Comparison of ENCODE assay signal across 1 cellular context in genomic region chr4:64360664-64361398, GRCh38.
TF ChIP-seq lines count a peak whose summit lies in the region.

No MANE protein-coding gene starts in this region.

TF ChIP-seq in HepG2, 621 proteins besides CTCF, POLR2A, EP300 and RAD21 (continued from another document):
- TF ChIP-seq, protein P1, sequence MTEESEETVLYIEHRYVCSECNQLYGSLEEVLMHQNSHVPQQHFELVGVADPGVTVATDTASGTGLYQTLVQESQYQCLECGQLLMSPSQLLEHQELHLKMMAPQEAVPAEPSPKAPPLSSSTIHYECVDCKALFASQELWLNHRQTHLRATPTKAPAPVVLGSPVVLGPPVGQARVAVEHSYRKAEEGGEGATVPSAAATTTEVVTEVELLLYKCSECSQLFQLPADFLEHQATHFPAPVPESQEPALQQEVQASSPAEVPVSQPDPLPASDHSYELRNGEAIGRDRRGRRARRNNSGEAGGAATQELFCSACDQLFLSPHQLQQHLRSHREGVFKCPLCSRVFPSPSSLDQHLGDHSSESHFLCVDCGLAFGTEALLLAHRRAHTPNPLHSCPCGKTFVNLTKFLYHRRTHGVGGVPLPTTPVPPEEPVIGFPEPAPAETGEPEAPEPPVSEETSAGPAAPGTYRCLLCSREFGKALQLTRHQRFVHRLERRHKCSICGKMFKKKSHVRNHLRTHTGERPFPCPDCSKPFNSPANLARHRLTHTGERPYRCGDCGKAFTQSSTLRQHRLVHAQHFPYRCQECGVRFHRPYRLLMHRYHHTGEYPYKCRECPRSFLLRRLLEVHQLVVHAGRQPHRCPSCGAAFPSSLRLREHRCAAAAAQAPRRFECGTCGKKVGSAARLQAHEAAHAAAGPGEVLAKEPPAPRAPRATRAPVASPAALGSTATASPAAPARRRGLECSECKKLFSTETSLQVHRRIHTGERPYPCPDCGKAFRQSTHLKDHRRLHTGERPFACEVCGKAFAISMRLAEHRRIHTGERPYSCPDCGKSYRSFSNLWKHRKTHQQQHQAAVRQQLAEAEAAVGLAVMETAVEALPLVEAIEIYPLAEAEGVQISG (CRISPR knock-in tag; IDR thresholded peaks at IDR 0.05) = no peak
- no peak for TF ChIP-seq FOXP4 (CRISPR knock-in tag; IDR thresholded peaks at IDR 0.05)
- TF ChIP-seq DPF2 (CRISPR knock-in tag; IDR thresholded peaks at IDR 0.05; ENCODE audit: borderline replicate concordance, low read depth) = no peak
- no peak for TF ChIP-seq ZNF136 (CRISPR knock-in tag; IDR thresholded peaks at IDR 0.05; ENCODE audit: low read depth)
- TF ChIP-seq NCOR1 (IDR thresholded peaks at IDR 0.05; ENCODE audit: borderline replicate concordance, low read length) = no peak
- no peak for TF ChIP-seq HNRNPK (IDR thresholded peaks at IDR 0.05; ENCODE audit: low read depth, low read length, poor library complexity, severe bottlenecking)
- TF ChIP-seq SMAD1 (CRISPR knock-in tag; IDR thresholded peaks at IDR 0.05; ENCODE audit: borderline replicate concordance, low read depth) = no peak
